Comparison of ENCODE assay signal across 8 cellular contexts in the genomic region with DNA sequence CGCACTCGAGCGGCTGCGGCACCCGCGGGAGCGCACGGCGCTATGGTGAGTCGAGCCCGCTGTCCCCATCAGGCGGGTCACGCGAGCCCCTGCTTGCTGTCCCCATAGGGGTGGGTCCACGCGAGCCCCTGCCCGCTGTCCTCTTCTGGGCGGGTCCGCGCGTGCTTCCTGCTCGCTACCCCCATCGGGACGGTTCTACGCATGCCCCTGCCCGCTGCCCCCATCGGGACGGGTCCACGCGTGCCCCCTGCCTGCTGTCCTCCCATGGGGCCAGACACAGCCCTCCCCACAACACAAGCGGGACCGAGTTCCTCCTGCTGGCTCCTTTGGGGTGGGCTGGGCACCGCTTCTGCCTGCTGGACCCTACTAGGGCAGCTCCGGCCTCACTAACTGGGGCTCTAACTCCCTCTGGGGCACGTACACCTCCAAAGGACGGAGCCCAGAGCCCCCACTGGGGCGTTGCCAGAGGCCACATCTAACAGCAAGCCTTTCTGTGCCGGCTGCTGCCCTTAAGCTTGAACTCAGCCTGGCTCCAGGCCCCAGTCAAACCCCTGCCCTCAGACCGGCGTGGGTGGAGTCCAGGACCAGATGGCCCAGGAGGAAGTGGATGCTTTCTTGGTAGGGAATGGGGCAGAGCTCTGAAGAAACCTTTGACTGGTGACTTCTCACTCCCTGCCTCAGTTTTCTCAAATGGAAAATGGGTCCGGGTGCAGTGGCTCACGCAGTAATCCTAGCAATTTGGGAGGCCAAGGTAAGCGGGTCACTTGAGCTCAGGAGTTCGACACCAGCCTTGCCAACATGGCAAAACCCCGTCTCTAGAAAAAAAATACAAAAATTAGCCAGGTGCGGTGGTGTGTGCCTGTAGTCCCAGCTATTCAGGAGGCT. TPM values are rescaled to one million over a fixed set of nuclear protein-coding genes. Genes with fewer than 3 reads are reported as not detected.
DNase-seq lines count a peak whose midpoint lies in the region; ATAC-seq and TF ChIP-seq lines count a peak whose summit lies in the region.

No MANE protein-coding gene starts in this region.

- H3K4me2 ChIP-seq in parathyroid adenoma (ENCODE audit: low read length) = peak overlapping the region; percentile 96

- peaks cover 35% of the 10 kb centered on the region for H3K36me3 ChIP-seq in A673 (ENCODE audit: insufficient read depth, low read length, poor library complexity, severe bottlenecking)
- H3K36me3 ChIP-seq in heart left ventricle = peaks cover 0 to 38% (median 34%) of the 10 kb centered on the region in 9 donors
- no peaks in the 10 kb centered on the region for H3K36me3 ChIP-seq in parathyroid adenoma (ENCODE audit: control insufficient read depth, insufficient read depth, low read length)

- peak overlapping the region; percentile 74 for H2AFZ ChIP-seq in parathyroid adenoma

- H3K9ac ChIP-seq in parathyroid adenoma = peak overlapping the region; percentile 64

- no peaks in the 10 kb centered on the region for H3K9me3 ChIP-seq in A673 (ENCODE audit: low read depth, low read length, poor library complexity, severe bottlenecking)
- peaks cover 0 to 4% (median 0%) of the 10 kb centered on the region in 12 donors for H3K9me3 ChIP-seq in heart left ventricle
- no peaks in the 10 kb centered on the region for H3K9me3 ChIP-seq in parathyroid adenoma (ENCODE audit: control insufficient read depth, low read length)

- H3K27me3 ChIP-seq in A673 (replicated peaks; ENCODE audit: insufficient read depth, low read depth, low read length, poor library complexity) (no peaks in the 10 kb centered on the region), heart left ventricle (no peaks in the 10 kb centered on the region), parathyroid adenoma (ENCODE audit: control insufficient read depth, insufficient read depth, low read length) (no peaks in the 10 kb centered on the region)

- peaks cover 22% of the 10 kb centered on the region for H3K36me3 Mint-ChIP-seq in activated naive CD8-positive, alpha-beta T cell treated with anti-CD3 and anti-CD28 coated beads for 36 hours

- peaks cover 9% of the 10 kb centered on the region for H3K4me1 Mint-ChIP-seq in activated naive CD8-positive, alpha-beta T cell treated with anti-CD3 and anti-CD28 coated beads for 36 hours

- CTCF ChIA-PET in A673 (lab: Charles Lee) = no interaction called here

- H3K9me3 Mint-ChIP-seq in activated naive CD8-positive, alpha-beta T cell treated with anti-CD3 and anti-CD28 coated beads for 36 hours = no peaks in the 10 kb centered on the region

- peak; percentile 30 for ATAC-seq in HG02870 (IDR thresholded peaks at IDR 0.05; ENCODE audit: unreplicated experiment)
- peak; percentile 16 to 66 (median 52) for ATAC-seq in heart left ventricle
- ATAC-seq in HG03571 (IDR thresholded peaks at IDR 0.05; ENCODE audit: unreplicated experiment) = no peak

- H3K27ac ChIP-seq in A673 (ENCODE audit: low read depth, low read length, poor library complexity, severe bottlenecking) (peak overlapping the region; percentile 85), heart left ventricle (peak overlapping the region; percentile 68 to 97 (median 86)), parathyroid adenoma (peak overlapping the region; percentile 43)

- H3K4me1 ChIP-seq in A673 (ENCODE audit: insufficient read depth, low read length, poor library complexity, severe bottlenecking) (peaks cover 23% of the 10 kb centered on the region), heart left ventricle (peaks cover 3 to 76% (median 44%) of the 10 kb centered on the region in 12 donors), parathyroid adenoma (no peaks in the 10 kb centered on the region)

- H3K4me3 Mint-ChIP-seq in activated naive CD8-positive, alpha-beta T cell treated with anti-CD3 and anti-CD28 coated beads for 36 hours = peak overlapping the region; percentile 87

- H3K4me3 ChIP-seq in A673 (ENCODE audit: low read depth, low read length, poor library complexity, severe bottlenecking) (peak overlapping the region; percentile 69), GM12865 (ENCODE audit: low read depth, low read length) (peak overlapping the region; percentile 68), heart left ventricle (peak overlapping the region; percentile 71 to 98 (median 88)), parathyroid adenoma (ENCODE audit: low read depth, low read length) (peak overlapping the region; percentile 78)

- no peak for TF ChIP-seq CTCF in A673 (conservative IDR thresholded peaks at IDR 0.05; ENCODE audit: low read depth, low read length)
- TF ChIP-seq CTCF in GM12865 (IDR thresholded peaks at IDR 0.05; ENCODE audit: insufficient read depth, low read depth, low read length, missing control alignments) = no peak
- peak in 1 of 12 donors; percentile 23 for TF ChIP-seq CTCF in heart left ventricle (IDR thresholded peaks at IDR 0.05)
- TF ChIP-seq CTCF in parathyroid adenoma (IDR thresholded peaks at IDR 0.05) = no peak

- DNase-seq in A673 (ENCODE audit: low spot score) (no peak), GM12865 (ENCODE audit: low read depth) (peak; percentile 68), NCI-H82 (lab: John Stamatoyannopoulos, UW) (peak; percentile 83), heart left ventricle (peak; percentile 68 to 87 (median 84))
- DNase-seq in activated naive CD8-positive, alpha-beta T cell treated with anti-CD3 and anti-CD28 coated beads for 36 hours = no peak

- peak overlapping the region; percentile 83 for H3K27ac Mint-ChIP-seq in activated naive CD8-positive, alpha-beta T cell treated with anti-CD3 and anti-CD28 coated beads for 36 hours

- intact Hi-C loops in A673 (cut with micrococcal nuclease; ENCODE audit: unreplicated experiment) (no loop called here), heart left ventricle (cut with DNase I) (loop anchor here in 3 of 10 donors (5.0 to 10.0 kb wide), 2 partner anchors 44 to 81 kb away; a partner anchor contains a TSS)

- POLR2A ChIA-PET in A673 (lab: Charles Lee; ENCODE audit: low non-redundant PET) = no interaction called here

- H3K27me3 Mint-ChIP-seq in activated naive CD8-positive, alpha-beta T cell treated with anti-CD3 and anti-CD28 coated beads for 36 hours = no peaks in the 10 kb centered on the region

- no peak for TF ChIP-seq POLR2A in heart left ventricle (IDR thresholded peaks at IDR 0.05)

- 7 to 15% (median 12%) methylated on average over 18 to 46 of the region's 46 CpGs for WGBS in heart left ventricle, 4 donors

- peaks cover 2% of the 10 kb centered on the region for H3K79me2 ChIP-seq in parathyroid adenoma

- BruUV-seq in A673 (replicated peaks; lab: Mats Ljungman, UMichigan) = no TSS peak

RNA-seq across cellular contexts. Expression of a gene that starts 0.7 kb away (rescaled TPM):
- total RNA-seq in A673 (2021) = 91.3 and 93.5 TPM in 2 replicates
- total RNA-seq in activated naive CD8-positive, alpha-beta T cell treated with anti-CD3 and anti-CD28 coated beads for 36 hours = 10 to 100 TPM; 78.9 to 80.1 TPM
- 100 to 1,000 TPM in 1 of 9 donors, 10 to 100 TPM in 8; 23.7 to 117 (median 32.6) TPM for total RNA-seq in heart left ventricle
- 10 to 100 TPM; 16.1 to 49.8 TPM for polyA plus RNA-seq in heart left ventricle

RNA-seq across cellular contexts. Expression of a gene that starts 44.7 kb away (rescaled TPM):
- total RNA-seq in A673 (2021) (80.1 and 94.4 TPM in 2 replicates), heart left ventricle (10 to 100 TPM; 15.5 to 57.1 (median 27.0) TPM)
- total RNA-seq in activated naive CD8-positive, alpha-beta T cell treated with anti-CD3 and anti-CD28 coated beads for 36 hours = 10 to 100 TPM; 55.0 to 58.4 TPM
- 10 to 100 TPM; 28.8 to 45.9 TPM for polyA plus RNA-seq in heart left ventricle

Comparison
In these comparisons a context has a peak if more than half of its experiments do, and no peak if none do; other contexts are left out.
1. DNase-seq: peak in GM12865 (single experiment), NCI-H82 (single experiment) and heart left ventricle (5 of 5); none in A673 (single experiment) and activated naive CD8-positive, alpha-beta T cell treated with anti-CD3 and anti-CD28 coated beads for 36 hours (single experiment).
2. Peak in every context shown above with its lines, with median percentiles within 50 percentile points of each other: H3K27ac ChIP-seq and H3K4me3 ChIP-seq.